ENCODE assay signal across 10 cellular contexts in genomic region chr10:114045738-114046458, GRCh38. TPM values are rescaled to one million over a fixed set of nuclear protein-coding genes. Genes with fewer than 3 reads are reported as not detected.
DNase-seq lines count a peak whose midpoint lies in the region; ATAC-seq, FAIRE-seq and TF ChIP-seq lines count a peak whose summit lies in the region.
"Had no signal": no experiment of that assay in that cellular context is flagged by ENCODE, and none has a peak within 500 bp of the region (broad histone marks: within the 10 kb centered on the region; RNA-seq: fewer than 3 reads in every experiment).

No MANE protein-coding gene starts in this region.

- H3K4me1 ChIP-seq in liver (ENCODE audit: control insufficient read depth in 4 of 4, insufficient read depth in 4 of 4, low read length in 3 of 4): peaks cover 9 to 21% (median 15%) of the 10 kb centered on the region in 4 donors
- H3K4me1 ChIP-seq in HepG2 (ENCODE audit: insufficient read depth, low read length): 0 out of 2 replicates have a peak, but pooled peaks cover 4% of the 10 kb centered on the region
- no peaks in the 10 kb centered on the region for H3K4me1 ChIP-seq in urinary bladder (ENCODE audit: insufficient read depth)

- peaks cover 0 to 4% of the 10 kb centered on the region in 2 donors for H3K36me3 Mint-ChIP-seq in naive B cell

- BruUV-seq in HepG2 (replicated peaks; lab: Mats Ljungman, UMichigan): no TSS peak

- peak overlapping the region in 1 of 2 donors; percentile 33 for H3K9ac ChIP-seq in liver (ENCODE audit: low read depth in 1 of 2, low read length in 2 of 2)
- no peak overlapping the region for H3K9ac ChIP-seq in HepG2 (ENCODE audit: insufficient read depth, low read depth, low read length)

- no peaks in the 10 kb centered on the region for H3K79me2 ChIP-seq in HepG2 (ENCODE audit: insufficient read depth, low read length)

- H3K9me3 Mint-ChIP-seq in naive B cell: peaks cover 0 to 4% (median 0%) of the 10 kb centered on the region in 7 donors

- H3K27ac ChIP-seq in liver (ENCODE audit: low read depth in 1 of 2, low read length in 2 of 2) (no peak overlapping the region), HepG2 (ENCODE audit: extremely low read length, insufficient read depth, low read length) (no peak overlapping the region), urinary bladder (ENCODE audit: low read depth) (no peak overlapping the region)

- no peak for DNase-seq in HepG2 (ENCODE audit: low spot score)
- DNase-seq in astrocyte of the spinal cord (ENCODE audit: low read depth, low spot score): no peak
- DNase-seq in naive B cell: no peak
- no peak for DNase-seq in frontal cortex (ENCODE audit: low spot score in 2 of 2)
- DNase-seq in NCI-H345 (lab: John Stamatoyannopoulos, UW): no peak
- DNase-seq in activated effector memory CD4-positive, alpha-beta T cell treated with Interleukin-2 at 50 U/mL for 16 hours: no peak

- H3K36me3 ChIP-seq in liver (ENCODE audit: control insufficient read depth in 4 of 4, insufficient read depth in 3 of 4, low read depth in 1 of 4, low read length in 3 of 4): no peaks in the 10 kb centered on the region
- no peaks in the 10 kb centered on the region for H3K36me3 ChIP-seq in HepG2 (replicated peaks in 1 of 2; ENCODE audit: control insufficient read depth in 1 of 2, insufficient read depth in 2 of 2, low read length in 2 of 2)
- no peaks in the 10 kb centered on the region for H3K36me3 ChIP-seq in urinary bladder (ENCODE audit: insufficient read depth)

- TF ChIP-seq EP300 in HepG2 (IDR thresholded peaks at IDR 0.05; ENCODE audit: low read depth in 2 of 2, low read length in 2 of 2): no peak
- TF ChIP-seq EP300 in HepG2 (CRISPR knock-in tag; IDR thresholded peaks at IDR 0.05; ENCODE audit: borderline replicate concordance): no peak

- intact Hi-C loops in HepG2 (cut with micrococcal nuclease; ENCODE audit: unreplicated experiment): no loop called here

- CTCF ChIA-PET in HepG2 (lab: Yijun Ruan, JAX; ENCODE audit: low intra/inter-chr PET ratio, low total read pairs): no interaction called here

- WGBS in liver: 54% methylated on average over 13 of the region's 13 CpGs
- WGBS in HepG2 (ENCODE audit: low lambda C conversion rate): 54% methylated on average over 13 of the region's 13 CpGs
- WGBS in urinary bladder: 39% methylated on average over 13 of the region's 13 CpGs

- TF ChIP-seq POLR2A in HepG2 (IDR thresholded peaks at IDR 0.05; ENCODE audit: insufficient read depth in 1 of 2, low read depth in 2 of 2, low read length in 2 of 2): no peak

- TF ChIP-seq RAD21 in liver (IDR thresholded peaks at IDR 0.05) (no peak), HepG2 (CRISPR knock-in tag; IDR thresholded peaks at IDR 0.05) (no peak)

- ATAC-seq in HepG2 (no peak), naive B cell (ENCODE audit: low read depth in 2 of 2) (no peak)

- H3K4me3 ChIP-seq in liver (ENCODE audit: low read depth in 1 of 3, low read length in 3 of 3): peak overlapping the region; percentile 38 to 62 (median 41)
- no peak overlapping the region for H3K4me3 ChIP-seq in HepG2 (replicated peaks in 1 of 3; ENCODE audit: insufficient read depth in 1 of 3, low read depth in 2 of 3, low read length in 3 of 3)
- peak overlapping the region; percentile 14 for H3K4me3 ChIP-seq in astrocyte of the spinal cord (ENCODE audit: low read depth, low read length)
- peak overlapping the region; percentile 42 for H3K4me3 ChIP-seq in urinary bladder (ENCODE audit: low read depth, low read length)

- H4K20me1 ChIP-seq in HepG2 (ENCODE audit: insufficient read depth, low read length): no peaks in the 10 kb centered on the region

- H3K9me3 ChIP-seq in liver (ENCODE audit: control insufficient read depth in 4 of 4, low read length in 3 of 4) (no peaks in the 10 kb centered on the region), HepG2 (ENCODE audit: low read length) (no peaks in the 10 kb centered on the region)

- peak overlapping the region in 3 of 6 donors; percentile 64 to 94 (median 76) for H3K27ac Mint-ChIP-seq in naive B cell

- H3K4me2 ChIP-seq in HepG2 (ENCODE audit: low read depth, low read length): no peak overlapping the region

- H3K4me3 Mint-ChIP-seq in naive B cell: peak overlapping the region; percentile 63 to 93 (median 81)

- peaks cover 19 to 24% (median 23%) of the 10 kb centered on the region in 3 donors for H3K4me1 Mint-ChIP-seq in naive B cell

- no peak overlapping the region for H2AFZ ChIP-seq in HepG2 (ENCODE audit: low read length)

- H3K27me3 ChIP-seq in liver (ENCODE audit: control insufficient read depth in 4 of 4, insufficient read depth in 4 of 4, low read length in 3 of 4) (peaks cover 0 to 3% (median 0%) of the 10 kb centered on the region in 4 donors), HepG2 (ENCODE audit: control insufficient read depth in 1 of 2, insufficient read depth in 2 of 2, low read length in 2 of 2) (peaks cover 7 to 42% of the 10 kb centered on the region in 2 experiments; a peak in 3 of 5 replicates)

- FAIRE-seq in HepG2 (lab: Jason Lieb, UNC) (no peak), frontal cortex (lab: Jason Lieb, UNC) (no peak)

- TF ChIP-seq CTCF in liver (IDR thresholded peaks at IDR 0.05; ENCODE audit: low read depth, low read length, missing input control) (no peak), HepG2 (CRISPR knock-in tag; IDR thresholded peaks at IDR 0.05) (no peak), astrocyte of the spinal cord (IDR thresholded peaks at IDR 0.05; ENCODE audit: low read depth, low read length) (no peak)

- POLR2A ChIA-PET in HepG2 (lab: Yijun Ruan, JAX): no interaction called here

- in situ Hi-C loops in HepG2 (cut with HindIII; ENCODE audit: extremely low pct_ligation_motif_present, low pct_unique_long_range_greater_than_20kb): no loop called here
- in situ Hi-C loops in astrocyte of the spinal cord (cut with HindIII; ENCODE audit: low sequenced_read_pairs): no loop called here

- H3K27me3 Mint-ChIP-seq in naive B cell: peaks cover 27 to 61% (median 57%) of the 10 kb centered on the region in 3 donors

TF ChIP-seq in liver, 16 proteins besides CTCF, POLR2A, EP300 and RAD21 (continues in another document):
- no peak for TF ChIP-seq RXRA (IDR thresholded peaks at IDR 0.05)
- no peak for TF ChIP-seq ZBTB33 (IDR thresholded peaks at IDR 0.05)
- no peak for TF ChIP-seq YY1 (IDR thresholded peaks at IDR 0.05)
- TF ChIP-seq SP1 (IDR thresholded peaks at IDR 0.05): no peak

TF ChIP-seq in HepG2, 621 proteins besides CTCF, POLR2A, EP300 and RAD21:
- TF ChIP-seq ZNF616 (CRISPR knock-in tag; IDR thresholded peaks at IDR 0.05; ENCODE audit: low read depth) (no peak), ZNF747 (CRISPR knock-in tag; IDR thresholded peaks at IDR 0.05; ENCODE audit: borderline replicate concordance) (no peak), ZNF543 (CRISPR knock-in tag; IDR thresholded peaks at IDR 0.05) (no peak), RAD51 (IDR thresholded peaks at IDR 0.05; ENCODE audit: borderline replicate concordance) (no peak), ZZZ3 (CRISPR knock-in tag; IDR thresholded peaks at IDR 0.05; ENCODE audit: borderline replicate concordance) (no peak), THYN1 (CRISPR knock-in tag; IDR thresholded peaks at IDR 0.05; ENCODE audit: borderline replicate concordance, low read depth) (no peak), SCMH1 (CRISPR knock-in tag; IDR thresholded peaks at IDR 0.05; ENCODE audit: borderline replicate concordance) (no peak), EED (CRISPR knock-in tag; IDR thresholded peaks at IDR 0.05) (no peak), SKI (IDR thresholded peaks at IDR 0.05; ENCODE audit: partially characterized antibody) (no peak), EZH2 (conservative IDR thresholded peaks at IDR 0.05; ENCODE audit: low read depth, low read length) (no peak), NR2F1 (CRISPR knock-in tag; IDR thresholded peaks at IDR 0.05) (no peak), KLF11 (CRISPR knock-in tag; IDR thresholded peaks at IDR 0.05) (no peak)
TF ChIP-seq in HepG2: peak in this region for 0.

RNA-seq across cellular contexts. Expression of gene ADRB1, which starts 2.2 kb away (rescaled TPM):
- total RNA-seq in liver (under 1 TPM; 0.05 to 0.17 TPM), HepG2 (2016; rRNA removed; fragmentation: Illumina TruSeq; extraction: Trizol) (0.07 TPM in 1 of 2 replicates, not detected in the other), urinary bladder (1.7 TPM), frontal cortex (3.3 TPM)
- polyA plus RNA-seq in liver (under 1 TPM in 1 of 2 donors, not detected in 1; 0.16 TPM), HepG2 (2011; rRNA removed) (not detected in 2 replicates), naive B cell (ENCODE audit: low read depth in 6 of 6) (under 1 TPM in 1 of 6 donors, not detected in 5; 0.66 TPM), urinary bladder (0.57 TPM)
- total RNA-seq in HepG2 (2016; cell fraction: cytosol; rRNA removed; fragmentation: Illumina TruSeq; extraction: Trizol; ENCODE audit: low read depth): not detected in 2 replicates
- total RNA-seq in HepG2 (2016; cell fraction: insoluble cytoplasmic fraction; rRNA removed; fragmentation: Illumina TruSeq; extraction: Trizol): not detected in 2 replicates
- total RNA-seq in HepG2 (2016; cell fraction: membrane; rRNA removed; fragmentation: Illumina TruSeq; extraction: Trizol): not detected in 2 replicates
- total RNA-seq in HepG2 (2016; cell fraction: nucleus; rRNA removed; fragmentation: Illumina TruSeq; extraction: Trizol): not detected in 2 replicates
- not detected in 2 replicates for polyA plus RNA-seq in HepG2 (2011; cell fraction: cytosol; rRNA removed)
- polyA plus RNA-seq in HepG2 (2011; cell fraction: nucleus; rRNA removed): not detected in 2 replicates
- polyA plus RNA-seq in HepG2 (2012): not detected in 2 replicates
- not detected in 2 replicates for polyA plus RNA-seq in HepG2 (2016; cell fraction: cytosol; fragmentation: Illumina TruSeq; extraction: Trizol; ENCODE audit: low read depth)
- polyA plus RNA-seq in HepG2 (2016; cell fraction: insoluble cytoplasmic fraction; fragmentation: Illumina TruSeq; extraction: Trizol; ENCODE audit: low read depth): not detected in 2 replicates
- polyA plus RNA-seq in HepG2 (2016; cell fraction: membrane; fragmentation: Illumina TruSeq; extraction: Trizol; ENCODE audit: low read depth): not detected in 2 replicates
- polyA plus RNA-seq in HepG2 (2016; cell fraction: nucleus; fragmentation: Illumina TruSeq; extraction: Trizol; ENCODE audit: insufficient read depth, low read depth): not detected in 2 replicates
- polyA minus RNA-seq in HepG2 (2011; rRNA and poly(A)+ RNA removed; ENCODE audit: low replicate concordance): 0.07 TPM in 1 of 2 replicates, not detected in the other
- not detected in 2 replicates for polyA minus RNA-seq in HepG2 (2011; cell fraction: cytosol; rRNA and poly(A)+ RNA removed)
- not detected in 2 replicates for polyA minus RNA-seq in HepG2 (2011; cell fraction: nucleus; rRNA and poly(A)+ RNA removed)
- total RNA-seq: Daoy, RPMI7951 had no signal

Comparison
In these comparisons a context has a peak if more than half of its experiments do, and no peak if none do; other contexts are left out.
1. H3K4me3 ChIP-seq: peak in liver (3 of 3), astrocyte of the spinal cord (single experiment) and urinary bladder (single experiment); none in HepG2 (0 of 3).